ENCODE assay signal across 27 cellular contexts in genomic region chr17:61369751-61370150, GRCh38. TPM values are rescaled to one million over a fixed set of nuclear protein-coding genes. Genes with fewer than 3 reads are reported as not detected.
"Had no signal": no experiment of that assay in that cellular context is flagged by ENCODE, and none has a peak within 500 bp of the region (broad histone marks: within the 10 kb centered on the region; RNA-seq: fewer than 3 reads in every experiment).

No MANE protein-coding gene starts in this region.

- H3K4me3 Mint-ChIP-seq: activated B cell treated with CpG ODN at 0.5 μM for 24 hours; activated CD8-positive, alpha-beta T cell treated with anti-CD3 and anti-CD28 coated beads for 36 hours; activated naive CD8-positive, alpha-beta T cell; activated T-cell treated with anti-CD3 and anti-CD28 coated beads, Interleukin-2, amount 50 U/mL, for 4 hours; activated T-helper 17 cell treated with anti-CD3 and anti-CD28 coated beads, Interleukin-2, amount 50 U/mL, for 72 hours; central memory CD8-positive, alpha-beta T cell; dendritic cell treated with granulocyte-macrophage colony-stimulating factor and Interleukin-4, amounts not matched to agents 40 ng/mL and 50 ng/mL, for 4 days; endodermal cell; T-helper 17 cell; T-helper 2 cell treated with Interferon-gamma antibody and Interleukin-4, amounts not matched to agents 5 μg/mL and 100 μg/mL, for 36 hours had no signal

- H3K27me3 Mint-ChIP-seq: activated B cell treated with CpG ODN at 0.5 μM for 24 hours; activated CD8-positive, alpha-beta T cell treated with anti-CD3 and anti-CD28 coated beads for 36 hours; activated naive CD8-positive, alpha-beta T cell; activated T-helper 17 cell treated with anti-CD3 and anti-CD28 coated beads, Interleukin-2, amount 50 U/mL, for 72 hours; central memory CD8-positive, alpha-beta T cell; dendritic cell treated with granulocyte-macrophage colony-stimulating factor and Interleukin-4, amounts not matched to agents 40 ng/mL and 50 ng/mL, for 4 days; T-helper 17 cell had no signal

- H3K27me3 ChIP-seq: brain microvascular endothelial cell, dorsolateral prefrontal cortex had no signal

- DNase-seq: activated B cell treated with CpG ODN at 0.5 μM for 24 hours; activated CD4-positive, alpha-beta T cell treated with anti-CD3 and anti-CD28 coated beads for 48 hours; activated CD4-positive, alpha-beta T cell treated with anti-CD3 and anti-CD28 coated beads, Interleukin-2, amount 50 U/mL, for 1 hour; activated CD4-positive, alpha-beta T cell treated with anti-CD3 and anti-CD28 coated beads, Interleukin-2, amount 50 U/mL, for 48 hours; activated CD8-positive, alpha-beta memory T cell treated with anti-CD3 and anti-CD28 coated beads for 24 hours; activated CD8-positive, alpha-beta T cell treated with anti-CD3 and anti-CD28 coated beads for 36 hours; activated effector memory CD4-positive, alpha-beta T cell treated with Interleukin-2 at 50 U/mL for 16 hours; activated gamma-delta T cell treated with Interleukin-2 at 50 U/mL for 16 hours; activated naive CD4-positive, alpha-beta T cell treated with anti-CD3 and anti-CD28 coated beads, Interleukin-2, amount 50 U/mL, for 16 hours; activated naive CD4-positive, alpha-beta T cell treated with Interleukin-2 at 50 U/mL for 16 hours; activated T-cell treated with anti-CD3 and anti-CD28 coated beads, Interleukin-2, amount 50 U/mL, for 4 hours; amniotic stem cell; brain microvascular endothelial cell; dorsolateral prefrontal cortex; effector memory CD4-positive, alpha-beta T cell; foreskin fibroblast; T-helper 1 cell; T-helper 17 cell; T1000; WERI-Rb-1 had no signal

- H3K36me3 ChIP-seq: brain microvascular endothelial cell, WERI-Rb-1 had no signal

- H3K9me3 Mint-ChIP-seq: activated B cell treated with CpG ODN at 0.5 μM for 24 hours; activated CD8-positive, alpha-beta T cell treated with anti-CD3 and anti-CD28 coated beads for 36 hours; activated T-cell treated with anti-CD3 and anti-CD28 coated beads, Interleukin-2, amount 50 U/mL, for 4 hours; activated T-helper 17 cell treated with anti-CD3 and anti-CD28 coated beads, Interleukin-2, amount 50 U/mL, for 72 hours; central memory CD8-positive, alpha-beta T cell; dendritic cell treated with granulocyte-macrophage colony-stimulating factor and Interleukin-4, amounts not matched to agents 40 ng/mL and 50 ng/mL, for 4 days; endodermal cell; T-helper 2 cell treated with Interferon-gamma antibody and Interleukin-4, amounts not matched to agents 5 μg/mL and 100 μg/mL, for 36 hours had no signal

- H3K4me3 ChIP-seq: coronary artery, dorsolateral prefrontal cortex had no signal

- H3K4me1 Mint-ChIP-seq: activated T-helper 17 cell treated with anti-CD3 and anti-CD28 coated beads, Interleukin-2, amount 50 U/mL, for 72 hours; central memory CD8-positive, alpha-beta T cell had no signal

- H3K27ac Mint-ChIP-seq: activated B cell treated with CpG ODN at 0.5 μM for 24 hours; activated CD8-positive, alpha-beta T cell treated with anti-CD3 and anti-CD28 coated beads for 36 hours; activated naive CD8-positive, alpha-beta T cell; activated T-helper 17 cell treated with anti-CD3 and anti-CD28 coated beads, Interleukin-2, amount 50 U/mL, for 72 hours; dendritic cell treated with granulocyte-macrophage colony-stimulating factor and Interleukin-4, amounts not matched to agents 40 ng/mL and 50 ng/mL, for 4 days; endodermal cell; T-helper 17 cell; T-helper 2 cell treated with Interferon-gamma antibody and Interleukin-4, amounts not matched to agents 5 μg/mL and 100 μg/mL, for 36 hours had no signal

- H3K27ac ChIP-seq: brain microvascular endothelial cell, coronary artery, WERI-Rb-1 had no signal

RNA-seq across cellular contexts. Expression of gene TBX2, which starts 29.9 kb away (rescaled TPM):
- total RNA-seq: activated B cell treated with CpG ODN at 0.5 μM for 24 hours; activated CD8-positive, alpha-beta T cell treated with anti-CD3 and anti-CD28 coated beads for 36 hours; activated T-helper 17 cell treated with anti-CD3 and anti-CD28 coated beads, Interleukin-2, amount 50 U/mL, for 72 hours had no signal
